ENCODE assay signal across 15 cellular contexts in genomic region chr13:113220141-113220598, GRCh38. TPM values are rescaled to one million over a fixed set of nuclear protein-coding genes. Genes with fewer than 3 reads are reported as not detected.
DNase-seq lines count a peak whose midpoint lies in the region; ATAC-seq and TF ChIP-seq lines count a peak whose summit lies in the region.
"Had no signal": no experiment of that assay in that cellular context is flagged by ENCODE, and none has a peak within 500 bp of the region (broad histone marks: within the 10 kb centered on the region; RNA-seq: fewer than 3 reads in every experiment).

No MANE protein-coding gene starts in this region.

- H3K27ac ChIP-seq in heart left ventricle: peak overlapping the region in 10 of 12 donors; percentile 0 to 87 (median 46)
- peak overlapping the region; percentile 6 for H3K27ac ChIP-seq in mesodermal cell (ENCODE audit: low read depth, low read length, severe bottlenecking)
- no peak overlapping the region for H3K27ac ChIP-seq in PC-3 (ENCODE audit: low read length)
- no peak overlapping the region for H3K27ac ChIP-seq in thyroid gland
- H3K27ac ChIP-seq: PC-9, testis, VCaP had no signal

- H3K9me3 Mint-ChIP-seq in effector memory CD8-positive, alpha-beta T cell: no peaks in the 10 kb centered on the region
- H3K9me3 Mint-ChIP-seq: activated naive CD4-positive, alpha-beta T cell treated with anti-CD3 and anti-CD28 coated beads, Interleukin-2, amount 50 U/mL, for 24 hours had no signal

- POLR2A ChIA-PET in PC-3 (lab: Charles Lee; ENCODE audit: unreplicated experiment): no interaction called here

- peak in 2 of 4 donors; percentile 6 to 23 for ATAC-seq in heart left ventricle
- ATAC-seq in effector memory CD8-positive, alpha-beta T cell (replicated peaks): no peak
- ATAC-seq in PC-3: no peak
- no peak for ATAC-seq in HG02884 (IDR thresholded peaks at IDR 0.05; ENCODE audit: unreplicated experiment)

- H3K9me3 ChIP-seq in heart left ventricle (no peaks in the 10 kb centered on the region), mesodermal cell (ENCODE audit: control insufficient read depth, low read length) (no peaks in the 10 kb centered on the region), PC-3 (ENCODE audit: low read length) (no peaks in the 10 kb centered on the region), thyroid gland (no peaks in the 10 kb centered on the region)
- H3K9me3 ChIP-seq: testis had no signal

- peaks cover 52% of the 10 kb centered on the region for H3K36me3 Mint-ChIP-seq in effector memory CD8-positive, alpha-beta T cell (ENCODE audit: insufficient read depth)

- H3K4me3 ChIP-seq in heart left ventricle: no peak overlapping the region
- no peak overlapping the region for H3K4me3 ChIP-seq in mesodermal cell (ENCODE audit: extremely low read depth, insufficient read depth, low read length, poor library complexity, severe bottlenecking)
- no peak overlapping the region for H3K4me3 ChIP-seq in PC-3 (ENCODE audit: low read length)
- no peak overlapping the region for H3K4me3 ChIP-seq in thyroid gland (replicated peaks in 1 of 3)
- H3K4me3 ChIP-seq: PC-9, testis had no signal

- H3F3A ChIP-seq in PC-3 (ENCODE audit: low read length, unreplicated experiment): no peaks in the 10 kb centered on the region

- no peak overlapping the region for H2AFZ ChIP-seq in PC-3 (ENCODE audit: low read length)
- H2AFZ ChIP-seq: PC-9 had no signal

- CTCF ChIA-PET in PC-3 (lab: Charles Lee): no interaction called here

- peaks cover 13% of the 10 kb centered on the region; the same call in 1 of the 2 replicates for H4K20me1 ChIP-seq in PC-3 (ENCODE audit: low read length)

- no peaks in the 10 kb centered on the region for H3K27me3 ChIP-seq in heart left ventricle
- H3K27me3 ChIP-seq in PC-3 (ENCODE audit: low read length): no peaks in the 10 kb centered on the region
- H3K27me3 ChIP-seq in thyroid gland: no peaks in the 10 kb centered on the region
- H3K27me3 ChIP-seq: testis had no signal

- TF ChIP-seq CTCF in heart left ventricle (IDR thresholded peaks at IDR 0.05): no peak
- no peak for TF ChIP-seq CTCF in PC-3 (conservative IDR thresholded peaks at IDR 0.05; ENCODE audit: low read depth, low read length)
- no peak for TF ChIP-seq CTCF in thyroid gland (IDR thresholded peaks at IDR 0.05)

- H3K79me2 ChIP-seq in PC-3 (ENCODE audit: low read length): peaks cover 80% of the 10 kb centered on the region

- H3K9me2 ChIP-seq in PC-3 (replicated peaks; ENCODE audit: low read length): no peaks in the 10 kb centered on the region

- H3K4me1 Mint-ChIP-seq in effector memory CD8-positive, alpha-beta T cell (ENCODE audit: low read depth in 2 of 2): peaks cover 22 to 33% of the 10 kb centered on the region in 2 donors

- no peaks in the 10 kb centered on the region for H3K27me3 Mint-ChIP-seq in effector memory CD8-positive, alpha-beta T cell
- H3K27me3 Mint-ChIP-seq: activated naive CD4-positive, alpha-beta T cell treated with anti-CD3 and anti-CD28 coated beads, Interleukin-2, amount 50 U/mL, for 24 hours had no signal

- H3K36me3 ChIP-seq in heart left ventricle: peaks cover 0 to 63% (median 50%) of the 10 kb centered on the region in 9 donors
- peaks cover 70% of the 10 kb centered on the region for H3K36me3 ChIP-seq in mesodermal cell (ENCODE audit: control insufficient read depth, insufficient read depth, low read length)
- H3K36me3 ChIP-seq in PC-3 (ENCODE audit: low read depth, low read length): peaks cover 3% of the 10 kb centered on the region; the same call in 1 of the 2 replicates
- peaks cover 13 to 17% of the 10 kb centered on the region in 2 donors for H3K36me3 ChIP-seq in thyroid gland

- H3K4me1 ChIP-seq in heart left ventricle: peaks cover 0 to 66% (median 34%) of the 10 kb centered on the region in 12 donors
- peaks cover 19% of the 10 kb centered on the region for H3K4me1 ChIP-seq in mesodermal cell (ENCODE audit: control insufficient read depth, insufficient read depth, low read length, poor library complexity, severe bottlenecking)
- peaks cover 22% of the 10 kb centered on the region for H3K4me1 ChIP-seq in PC-3 (ENCODE audit: insufficient read depth, low read length)
- H3K4me1 ChIP-seq in thyroid gland: peaks cover 17 to 18% of the 10 kb centered on the region in 2 donors
- H3K4me1 ChIP-seq: testis had no signal

- no peak overlapping the region for H3K4me3 Mint-ChIP-seq in effector memory CD8-positive, alpha-beta T cell
- H3K4me3 Mint-ChIP-seq: activated naive CD4-positive, alpha-beta T cell treated with anti-CD3 and anti-CD28 coated beads, Interleukin-2, amount 50 U/mL, for 24 hours; immature natural killer cell had no signal

- peak overlapping the region; percentile 38 to 69 for H3K27ac Mint-ChIP-seq in effector memory CD8-positive, alpha-beta T cell
- H3K27ac Mint-ChIP-seq: activated naive CD4-positive, alpha-beta T cell treated with anti-CD3 and anti-CD28 coated beads, Interleukin-2, amount 50 U/mL, for 24 hours had no signal

- TF ChIP-seq POLR2A in heart left ventricle (IDR thresholded peaks at IDR 0.05) (no peak), thyroid gland (IDR thresholded peaks at IDR 0.05) (no peak)

- 34 to 45% (median 40%) methylated on average over 13 of the region's 13 CpGs for WGBS in heart left ventricle, 4 donors
- 95 to 96% methylated on average over 13 of the region's 13 CpGs for WGBS in mesodermal cell (ENCODE audit: insufficient coverage in 2 of 2), 2 experiments
- WGBS in thyroid gland, 2 donors: 76 to 83% methylated on average over 10 to 13 of the region's 13 CpGs

- H3K4me2 ChIP-seq in PC-3 (ENCODE audit: low read length): no peak overlapping the region
- H3K4me2 ChIP-seq: PC-9 had no signal

- no peak overlapping the region for H3K9ac ChIP-seq in PC-3 (ENCODE audit: low read length)

- no TSS peak for BruUV-seq in PC-3 (replicated peaks; lab: Mats Ljungman, UMichigan)

- intact Hi-C loops in heart left ventricle (cut with DNase I) (loop anchor here in 8 of 10 donors (2.0 to 10.0 kb wide), 6 partner anchors 183 to 278 kb away; no protein-coding TSS in a partner anchor), cardiac septum (cut with DNase I) (loop anchor here (2.0 to 10.0 kb wide), 2 partner anchors 185 to 275 kb away; no protein-coding TSS in a partner anchor), PC-3 (cut with micrococcal nuclease) (no loop called here), thyroid gland (cut with DNase I) (no loop called here)

- DNase-seq in heart left ventricle (peak in 2 of 5 donors; percentile 44 to 69), cardiac septum (ENCODE audit: low spot score) (no peak), PC-3 (no peak), NCI-H748 (lab: John Stamatoyannopoulos, UW; ENCODE audit: unreplicated experiment) (no peak), thyroid gland (no peak)
- DNase-seq in effector memory CD8-positive, alpha-beta T cell: no peak
- DNase-seq: caudate nucleus, NCI-H524, PC-9, testis had no signal

RNA-seq across cellular contexts. Expression of gene CUL4A, which starts 10.8 kb away (rescaled TPM):
- total RNA-seq in heart left ventricle: 100 to 1,000 TPM in 7 of 9 donors, 10 to 100 TPM in 2; 86.7 to 121 (median 114) TPM
- 10 to 100 TPM; 29.7 to 82.1 TPM for polyA plus RNA-seq in heart left ventricle
- total RNA-seq in cardiac septum: 92.5 TPM
- 63.4 TPM for polyA plus RNA-seq in mesodermal cell (2013, experiment 1 of 2)
- 56.3 TPM for polyA plus RNA-seq in mesodermal cell (2013, experiment 2 of 2)
- total RNA-seq in PC-3 (2014; rRNA removed): 82.4 and 88.7 TPM in 2 replicates
- 100 to 1,000 TPM in 3 of 4 donors, 10 to 100 TPM in 1; 78.9 to 131 (median 122) TPM for total RNA-seq in thyroid gland

RNA-seq across cellular contexts. Expression of gene PCID2, which starts 11.7 kb away (rescaled TPM):
- total RNA-seq in heart left ventricle: 10 to 100 TPM; 40.1 to 60.2 (median 45.2) TPM
- polyA plus RNA-seq in heart left ventricle: 10 to 100 TPM; 30.0 to 57.7 TPM
- 47.8 TPM for total RNA-seq in cardiac septum
- polyA plus RNA-seq in mesodermal cell (2013, experiment 1 of 2): 46.9 TPM
- polyA plus RNA-seq in mesodermal cell (2013, experiment 2 of 2): 47.9 TPM
- total RNA-seq in PC-3 (2014; rRNA removed): 35.1 and 39.4 TPM in 2 replicates
- total RNA-seq in thyroid gland: 10 to 100 TPM; 50.5 to 75.6 (median 56.5) TPM

Comparison
In these comparisons a context has a peak if more than half of its experiments do, and no peak if none do; other contexts are left out.
1. H3K27ac ChIP-seq: peak in heart left ventricle (10 of 12) and mesodermal cell (single experiment); none in PC-3 (single experiment) and thyroid gland (0 of 3).
2. intact Hi-C loops: an anchor here in heart left ventricle (2.0 to 10.0 kb wide) and cardiac septum (2.0 to 10.0 kb wide); none called in PC-3 and thyroid gland.